8 cellular contexts compared by ENCODE assay signal in the genomic region with DNA sequence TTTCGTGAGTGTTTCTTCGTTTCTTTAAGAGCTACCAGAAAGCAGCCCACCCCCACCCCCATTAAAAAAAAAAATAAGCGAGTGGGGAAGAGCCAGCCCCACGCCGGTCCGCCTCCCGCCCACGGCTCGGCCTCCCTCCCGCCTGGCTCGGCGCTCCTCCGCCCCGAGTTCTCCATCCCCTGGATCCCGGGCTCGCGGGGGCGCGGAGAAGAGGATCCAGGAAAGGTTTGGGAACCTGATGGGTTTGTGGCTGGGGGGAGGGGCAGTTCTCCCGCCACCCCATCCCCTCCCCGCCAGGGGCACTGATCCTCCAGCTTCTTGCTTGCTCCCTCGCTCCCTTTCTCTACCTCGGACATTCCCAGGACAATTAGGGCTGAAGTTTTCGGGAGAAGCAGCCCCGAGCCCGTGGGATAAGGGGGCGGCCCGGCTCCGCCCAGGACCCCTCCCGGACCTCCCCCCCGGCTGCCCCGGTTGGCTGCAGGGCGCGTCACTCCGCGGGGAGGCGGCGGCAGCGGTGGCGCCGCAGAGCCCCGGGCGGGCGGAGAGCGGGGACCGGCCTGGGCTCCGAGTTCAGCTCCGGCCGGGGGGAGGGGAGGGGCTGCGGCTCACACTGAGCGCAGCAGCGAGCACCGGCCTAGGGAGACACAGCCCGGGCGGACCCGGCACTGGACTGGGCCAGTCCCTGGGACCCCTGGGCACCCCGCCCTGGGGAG. TPM values are rescaled to one million over a fixed set of nuclear protein-coding genes. Genes with fewer than 3 reads are reported as not detected.
DNase-seq lines count a peak whose midpoint lies in the region; ATAC-seq and TF ChIP-seq lines count a peak whose summit lies in the region.

No MANE protein-coding gene starts in this region.

- no peak overlapping the region for H2AFZ ChIP-seq in neural cell (ENCODE audit: low read depth, low read length)

- no peaks in the 10 kb centered on the region for H3K36me3 ChIP-seq in neural cell (ENCODE audit: insufficient read depth, low read length)

- no peaks in the 10 kb centered on the region for H3K9me2 ChIP-seq in neural cell (ENCODE audit: insufficient read depth, low read length)

- H3K79me2 ChIP-seq in neural cell (replicated peaks; ENCODE audit: insufficient read depth, low read length) = peaks cover 39% of the 10 kb centered on the region

- TF ChIP-seq CTCF in fibroblast of mammary gland (conservative IDR thresholded peaks at IDR 0.05; ENCODE audit: control insufficient read depth, insufficient read depth, low read depth, low read length) (peak; percentile 12), neural cell (IDR thresholded peaks at IDR 0.05; ENCODE audit: poor library complexity, severe bottlenecking) (no peak)

- H3K9me3 ChIP-seq in neural cell (ENCODE audit: low read length) = no peaks in the 10 kb centered on the region

- H4K20me1 ChIP-seq in neural cell (ENCODE audit: insufficient read depth) = no peaks in the 10 kb centered on the region

- peak overlapping the region; percentile 81 for H3K4me3 ChIP-seq in fibroblast of mammary gland (ENCODE audit: control insufficient read depth, low read depth, low read length)
- H3K4me3 ChIP-seq in neural cell (ENCODE audit: low read length) = peak overlapping the region; percentile 78

- no peak for ATAC-seq in HG03097 (IDR thresholded peaks at IDR 0.05; ENCODE audit: low FRiP score, unreplicated experiment)
- ATAC-seq in HG03095 (IDR thresholded peaks at IDR 0.05; ENCODE audit: unreplicated experiment) = no peak

- TF ChIP-seq RAD21 in neural cell (conservative IDR thresholded peaks at IDR 0.05) = no peak

- no peak for TF ChIP-seq EP300 in neural cell (conservative IDR thresholded peaks at IDR 0.05; ENCODE audit: poor library complexity, severe bottlenecking)

- DNase-seq in Daoy (ENCODE audit: low read depth) (peak; percentile 89), NCI-H526 treated with DMSO at 0.1 percent for 48 hours (lab: John Stamatoyannopoulos, UW) (peak; percentile 48), fibroblast of mammary gland (ENCODE audit: low read depth) (peak; percentile 85), SIG-M5 treated with dmso at 0.1 percent for 504 hours (lab: John Stamatoyannopoulos, UW; ENCODE audit: unreplicated experiment) (no peak), CD1c-positive myeloid dendritic cell (ENCODE audit: extremely low spot score) (no peak)

- H3K27me3 ChIP-seq in neural cell (ENCODE audit: insufficient read depth, low read depth, low read length) = peaks cover 79% of the 10 kb centered on the region

- peak overlapping the region; percentile 54 for H3K9ac ChIP-seq in neural cell (ENCODE audit: low read length)

- no peaks in the 10 kb centered on the region for H3F3A ChIP-seq in neural cell (ENCODE audit: insufficient read depth, low read length, poor library complexity, severe bottlenecking)

- H3K27ac ChIP-seq in neural cell (ENCODE audit: low read length) = no peak overlapping the region

- peak overlapping the region; percentile 80 for H3K4me2 ChIP-seq in neural cell (ENCODE audit: low read length)

TF ChIP-seq in neural cell, 6 proteins besides CTCF, POLR2A, EP300 and RAD21:
- TF ChIP-seq POLR2AphosphoS5 (IDR thresholded peaks at IDR 0.05) = peak; percentile 34
- no peak for TF ChIP-seq MXI1 (conservative IDR thresholded peaks at IDR 0.05; ENCODE audit: poor library complexity, severe bottlenecking)
- peak; percentile 33 for TF ChIP-seq EZH2 (IDR thresholded peaks at IDR 0.05; ENCODE audit: borderline replicate concordance, insufficient read depth, low read length, poor library complexity, severe bottlenecking)
- TF ChIP-seq, protein P1, sequence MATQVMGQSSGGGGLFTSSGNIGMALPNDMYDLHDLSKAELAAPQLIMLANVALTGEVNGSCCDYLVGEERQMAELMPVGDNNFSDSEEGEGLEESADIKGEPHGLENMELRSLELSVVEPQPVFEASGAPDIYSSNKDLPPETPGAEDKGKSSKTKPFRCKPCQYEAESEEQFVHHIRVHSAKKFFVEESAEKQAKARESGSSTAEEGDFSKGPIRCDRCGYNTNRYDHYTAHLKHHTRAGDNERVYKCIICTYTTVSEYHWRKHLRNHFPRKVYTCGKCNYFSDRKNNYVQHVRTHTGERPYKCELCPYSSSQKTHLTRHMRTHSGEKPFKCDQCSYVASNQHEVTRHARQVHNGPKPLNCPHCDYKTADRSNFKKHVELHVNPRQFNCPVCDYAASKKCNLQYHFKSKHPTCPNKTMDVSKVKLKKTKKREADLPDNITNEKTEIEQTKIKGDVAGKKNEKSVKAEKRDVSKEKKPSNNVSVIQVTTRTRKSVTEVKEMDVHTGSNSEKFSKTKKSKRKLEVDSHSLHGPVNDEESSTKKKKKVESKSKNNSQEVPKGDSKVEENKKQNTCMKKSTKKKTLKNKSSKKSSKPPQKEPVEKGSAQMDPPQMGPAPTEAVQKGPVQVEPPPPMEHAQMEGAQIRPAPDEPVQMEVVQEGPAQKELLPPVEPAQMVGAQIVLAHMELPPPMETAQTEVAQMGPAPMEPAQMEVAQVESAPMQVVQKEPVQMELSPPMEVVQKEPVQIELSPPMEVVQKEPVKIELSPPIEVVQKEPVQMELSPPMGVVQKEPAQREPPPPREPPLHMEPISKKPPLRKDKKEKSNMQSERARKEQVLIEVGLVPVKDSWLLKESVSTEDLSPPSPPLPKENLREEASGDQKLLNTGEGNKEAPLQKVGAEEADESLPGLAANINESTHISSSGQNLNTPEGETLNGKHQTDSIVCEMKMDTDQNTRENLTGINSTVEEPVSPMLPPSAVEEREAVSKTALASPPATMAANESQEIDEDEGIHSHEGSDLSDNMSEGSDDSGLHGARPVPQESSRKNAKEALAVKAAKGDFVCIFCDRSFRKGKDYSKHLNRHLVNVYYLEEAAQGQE (IDR thresholded peaks at IDR 0.05; ENCODE audit: borderline replicate concordance) = no peak
- TF ChIP-seq TAF1 (IDR thresholded peaks at IDR 0.05; ENCODE audit: low read depth) = no peak
- no peak for TF ChIP-seq SMC3 (conservative IDR thresholded peaks at IDR 0.05; ENCODE audit: poor library complexity)

RNA-seq across cellular contexts. Expression of a gene that starts 1.0 kb away (rescaled TPM):
- total RNA-seq in Daoy (2014; rRNA removed; shearing (Covaris generic)) = 0.48 and 0.57 TPM in 2 replicates
- polyA plus RNA-seq in neural cell = 0.08 and 0.22 TPM in 2 replicates
- polyA minus RNA-seq in neural cell = 0.69 and 2.4 TPM in 2 replicates

Comparison
In these comparisons a context has a peak if more than half of its experiments do, and no peak if none do; other contexts are left out.
1. DNase-seq: peak in Daoy (single experiment), NCI-H526 treated with DMSO at 0.1 percent for 48 hours (single experiment) and fibroblast of mammary gland (single experiment); none in SIG-M5 treated with dmso at 0.1 percent for 504 hours (single experiment) and CD1c-positive myeloid dendritic cell (single experiment).